In the genomic region with DNA sequence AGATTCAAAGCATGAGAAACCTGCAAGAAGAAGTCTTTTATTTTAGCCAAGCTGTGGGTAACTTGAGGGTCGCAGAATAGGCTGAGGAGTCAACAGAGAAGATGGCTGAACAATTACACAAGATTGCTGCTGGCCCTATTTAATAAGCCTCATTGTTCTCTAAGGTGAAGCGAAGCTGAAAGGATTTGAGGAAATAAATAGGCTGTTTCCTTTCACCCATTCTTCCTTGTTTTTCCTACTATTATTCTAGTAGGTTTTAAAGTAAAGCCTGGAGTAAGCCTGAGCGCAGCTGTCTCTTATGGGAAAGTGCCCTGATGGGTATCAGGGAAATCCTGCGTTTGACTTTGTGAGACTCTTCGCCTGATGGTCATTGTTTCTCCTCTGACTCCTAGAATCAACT, we compare ENCODE assay signal across 32 cellular contexts.
"Had no signal": no experiment of that assay in that cellular context is flagged by ENCODE, and none has a peak within 500 bp of the region (broad histone marks: within the 10 kb centered on the region; RNA-seq: fewer than 3 reads in every experiment).

No MANE protein-coding gene starts in this region.

- H3K27me3 Mint-ChIP-seq: activated CD4-positive, alpha-beta memory T cell treated with anti-CD3 and anti-CD28 coated beads for 36 hours had no signal

- H3K27me3 ChIP-seq: ascending aorta, breast epithelium, cardiac muscle cell, colonic mucosa, esophagus muscularis mucosa, gastrocnemius medialis, heart left ventricle had no signal

- H3K36me3 Mint-ChIP-seq: activated CD4-positive, alpha-beta memory T cell treated with anti-CD3 and anti-CD28 coated beads for 36 hours; activated CD8-positive, alpha-beta memory T cell treated with anti-CD3 and anti-CD28 coated beads, Interleukin-2, amount 10 ng/mL, durations not matched to agents 7 days and 5 days; activated naive CD4-positive, alpha-beta T cell treated with anti-CD3 and anti-CD28 coated beads, Interleukin-2, amount 10 ng/mL, durations not matched to agents 7 days and 5 days; activated naive CD4-positive, alpha-beta T cell treated with anti-CD3 and anti-CD28 coated beads, Interleukin-2, amount 50 U/mL, for 72 hours; activated naive CD8-positive, alpha-beta T cell treated with anti-CD3 and anti-CD28 coated beads, Interleukin-2, amount 10 ng/mL, durations not matched to agents 7 days and 5 days; brain had no signal

- H3K9me3 ChIP-seq: ascending aorta, breast epithelium, colonic mucosa, gastrocnemius medialis, heart left ventricle had no signal

- H3K4me3 Mint-ChIP-seq: activated CD4-positive, alpha-beta memory T cell treated with anti-CD3 and anti-CD28 coated beads for 36 hours; activated CD4-positive, alpha-beta T cell treated with anti-CD3 and anti-CD28 coated beads for 36 hours; activated CD4-positive, alpha-beta T cell treated with anti-CD3 and anti-CD28 coated beads, Interleukin-2, amount 10 ng/mL, durations not matched to agents 24 days and 14 days; activated CD8-positive, alpha-beta memory T cell treated with anti-CD3 and anti-CD28 coated beads, Interleukin-2, amount 10 ng/mL, durations not matched to agents 7 days and 5 days; activated CD8-positive, alpha-beta T cell treated with anti-CD3 and anti-CD28 coated beads, Interleukin-2, amount 10 ng/mL, durations not matched to agents 7 days and 5 days; activated naive CD4-positive, alpha-beta T cell treated with anti-CD3 and anti-CD28 coated beads, Interleukin-2, amount 10 ng/mL, durations not matched to agents 7 days and 5 days; activated naive CD8-positive, alpha-beta T cell treated with anti-CD3 and anti-CD28 coated beads, Interleukin-2, amount 10 ng/mL, durations not matched to agents 7 days and 5 days; activated T-helper 1 cell treated with anti-CD3 and anti-CD28 coated beads, Interleukin-12 subunit alpha, Interleukin-12 subunit beta, Interleukin-2, Interleukin-4 antibody, amounts not matched to agents 30 ng/mL and 10 ng/mL and 1 ng/mL, durations not matched to agents 14 hours and 24 hours and 36 hours; brain; endodermal cell had no signal

- H3K4me1 Mint-ChIP-seq: activated CD4-positive, alpha-beta T cell treated with anti-CD3 and anti-CD28 coated beads for 36 hours; activated CD4-positive, alpha-beta T cell treated with anti-CD3 and anti-CD28 coated beads, Interleukin-2, amount 10 ng/mL, durations not matched to agents 24 days and 14 days; activated CD8-positive, alpha-beta memory T cell treated with anti-CD3 and anti-CD28 coated beads, Interleukin-2, amount 10 ng/mL, durations not matched to agents 7 days and 5 days; activated naive CD4-positive, alpha-beta T cell treated with anti-CD3 and anti-CD28 coated beads, Interleukin-2, amount 10 ng/mL, durations not matched to agents 7 days and 5 days; activated naive CD8-positive, alpha-beta T cell treated with anti-CD3 and anti-CD28 coated beads, Interleukin-2, amount 10 ng/mL, durations not matched to agents 7 days and 5 days had no signal

- H3K27ac ChIP-seq: ascending aorta, breast epithelium, cardiac muscle cell, colonic mucosa, esophagus muscularis mucosa, foreskin keratinocyte, gastrocnemius medialis, heart left ventricle had no signal

- H3K27ac Mint-ChIP-seq: activated CD4-positive, alpha-beta memory T cell treated with anti-CD3 and anti-CD28 coated beads for 36 hours; activated CD4-positive, alpha-beta T cell treated with anti-CD3 and anti-CD28 coated beads for 36 hours; activated CD4-positive, alpha-beta T cell treated with anti-CD3 and anti-CD28 coated beads, Interleukin-2, amount 10 ng/mL, durations not matched to agents 24 days and 14 days; activated CD8-positive, alpha-beta memory T cell treated with anti-CD3 and anti-CD28 coated beads, Interleukin-2, amount 10 ng/mL, durations not matched to agents 7 days and 5 days; activated CD8-positive, alpha-beta T cell treated with anti-CD3 and anti-CD28 coated beads, Interleukin-2, amount 10 ng/mL, durations not matched to agents 7 days and 5 days; activated naive CD4-positive, alpha-beta T cell treated with anti-CD3 and anti-CD28 coated beads, Interleukin-2, amount 10 ng/mL, durations not matched to agents 7 days and 5 days; activated naive CD4-positive, alpha-beta T cell treated with anti-CD3 and anti-CD28 coated beads, Interleukin-2, amount 50 U/mL, for 72 hours; activated naive CD8-positive, alpha-beta T cell treated with anti-CD3 and anti-CD28 coated beads, Interleukin-2, amount 10 ng/mL, durations not matched to agents 7 days and 5 days; activated T-helper 1 cell treated with anti-CD3 and anti-CD28 coated beads, Interleukin-12 subunit alpha, Interleukin-12 subunit beta, Interleukin-2, Interleukin-4 antibody, amounts not matched to agents 30 ng/mL and 10 ng/mL and 1 ng/mL, durations not matched to agents 14 hours and 24 hours and 36 hours; activated T-helper 2 cell treated with anti-CD3 and anti-CD28 coated beads, Interferon-gamma antibody, Interleukin-2, Interleukin-4, amounts not matched to agents 10 μg/mL and 5 μg/mL and 100 μg/mL, durations not matched to agents 14 hours and 24 hours and 36 hours; brain; endodermal cell had no signal

- H3K36me3 ChIP-seq: ascending aorta, breast epithelium, cardiac muscle cell, colonic mucosa, esophagus muscularis mucosa, gastrocnemius medialis, heart left ventricle had no signal

- DNase-seq: activated CD4-positive, alpha-beta memory T cell treated with anti-CD3 and anti-CD28 coated beads for 36 hours; activated CD4-positive, alpha-beta T cell treated with anti-CD3 and anti-CD28 coated beads for 36 hours; activated CD4-positive, alpha-beta T cell treated with anti-CD3 and anti-CD28 coated beads, Interleukin-2, amount 10 ng/mL, durations not matched to agents 24 days and 14 days; activated CD4-positive, CD25-positive, alpha-beta regulatory T cell; activated CD4-positive, CD25-positive, alpha-beta regulatory T cell treated with anti-CD3 and anti-CD28 coated beads, Interleukin-2, amount 50 U/mL, for 72 hours; activated CD8-positive, alpha-beta memory T cell treated with anti-CD3 and anti-CD28 coated beads, Interleukin-2, amount 10 ng/mL, durations not matched to agents 7 days and 5 days; activated CD8-positive, alpha-beta memory T cell treated with anti-CD3 and anti-CD28 coated beads, Interleukin-2, amount 50 U/mL, for 4 hours; activated CD8-positive, alpha-beta T cell treated with anti-CD3 and anti-CD28 coated beads, Interleukin-2, amount 10 ng/mL, durations not matched to agents 7 days and 5 days; activated effector memory CD4-positive, alpha-beta T cell treated with anti-CD3 and anti-CD28 coated beads, Interleukin-2, amount 50 U/mL, for 16 hours; activated naive CD4-positive, alpha-beta T cell treated with anti-CD3 and anti-CD28 coated beads, Interleukin-2, amount 10 ng/mL, durations not matched to agents 7 days and 5 days; activated naive CD8-positive, alpha-beta T cell treated with anti-CD3 and anti-CD28 coated beads, Interleukin-2, amount 10 ng/mL, durations not matched to agents 7 days and 5 days; activated T-cell treated with anti-CD3 and anti-CD28 coated beads, Interleukin-2, amount 50 U/mL, for 1 hour; activated T-cell treated with anti-CD3 and anti-CD28 coated beads, Interleukin-2, amount 50 U/mL, for 48 hours; central memory CD4-positive, alpha-beta T cell; cerebellar nuclear complex; colonic mucosa; effector memory CD4-positive, alpha-beta T cell; endodermal cell; erythroblast; foreskin keratinocyte; gastrocnemius medialis; glutamatergic neuron; heart left ventricle; T-helper 2 cell had no signal

- H3K4me3 ChIP-seq: ascending aorta, breast epithelium, cardiac muscle cell, colonic mucosa, esophagus muscularis mucosa, gastrocnemius medialis, heart left ventricle had no signal

- H3K4me1 ChIP-seq: ascending aorta, breast epithelium, colonic mucosa, esophagus muscularis mucosa, foreskin keratinocyte, gastrocnemius medialis, heart left ventricle had no signal
